Comparison of ENCODE assay signal across 12 cellular contexts in genomic region chr20:53077373-53078205, GRCh38.
DNase-seq lines count a peak whose midpoint lies in the region; ATAC-seq and TF ChIP-seq lines count a peak whose summit lies in the region.
"Had no signal": no experiment of that assay in that cellular context is flagged by ENCODE, and none has a peak within 500 bp of the region (broad histone marks: within the 10 kb centered on the region; RNA-seq: fewer than 3 reads in every experiment).

No MANE protein-coding gene starts in this region.

- no peak overlapping the region for H3K4me2 ChIP-seq in hepatocyte

- H4K20me1 ChIP-seq in hepatocyte (ENCODE audit: insufficient read depth, poor library complexity, severe bottlenecking), result no peaks in the 10 kb centered on the region

- no peaks in the 10 kb centered on the region for H3K27me3 ChIP-seq in hepatocyte
- H3K27me3 ChIP-seq: Peyer's patch had no signal

- H3K4me3 ChIP-seq in hepatocyte, result no peak overlapping the region
- H3K4me3 ChIP-seq: Peyer's patch had no signal

- in situ Hi-C loops in ACHN (cut with HindIII; ENCODE audit: low pct_ligation_motif_present, low pct_unique_long_range_greater_than_20kb, low sequenced_read_pairs), result no loop called here

- no peaks in the 10 kb centered on the region for H3K36me3 ChIP-seq in hepatocyte (replicated peaks; ENCODE audit: insufficient read depth, low read depth)
- H3K36me3 ChIP-seq: Peyer's patch had no signal

- no peak overlapping the region for H3K27ac Mint-ChIP-seq in activated T-cell treated with anti-CD3 and anti-CD28 coated beads, Interleukin-2, amount 50 U/mL, for 24 hours
- H3K27ac Mint-ChIP-seq in activated T-helper 17 cell treated with anti-CD3 and anti-CD28 coated beads, Interleukin-2, amount 50 U/mL, for 72 hours, result no peak overlapping the region
- H3K27ac Mint-ChIP-seq in stimulated activated naive B cell treated with anti-CD40 and anti-IgM and Interleukin-4, amounts not matched to agents 10 μg/mL and 1 μg/mL and 100 μg/mL, for 72 hours, result no peak overlapping the region

- no peaks in the 10 kb centered on the region for H3K9me3 Mint-ChIP-seq in activated T-cell treated with anti-CD3 and anti-CD28 coated beads, Interleukin-2, amount 50 U/mL, for 4 hours
- H3K9me3 Mint-ChIP-seq in activated T-cell treated with anti-CD3 and anti-CD28 coated beads, Interleukin-2, amount 50 U/mL, for 24 hours, result no peaks in the 10 kb centered on the region
- peaks cover 4% of the 10 kb centered on the region for H3K9me3 Mint-ChIP-seq in activated T-helper 17 cell treated with anti-CD3 and anti-CD28 coated beads, Interleukin-2, amount 50 U/mL, for 72 hours
- peaks cover 0 to 7% of the 10 kb centered on the region in 2 donors for H3K9me3 Mint-ChIP-seq in stimulated activated naive B cell treated with anti-CD40 and anti-IgM and Interleukin-4, amounts not matched to agents 10 μg/mL and 1 μg/mL and 100 μg/mL, for 72 hours

- no peaks in the 10 kb centered on the region for H3K79me2 ChIP-seq in hepatocyte

- no peak for TF ChIP-seq CTCF in hepatocyte (IDR thresholded peaks at IDR 0.05; ENCODE audit: poor library complexity)

- H3K4me1 Mint-ChIP-seq in activated T-cell treated with anti-CD3 and anti-CD28 coated beads, Interleukin-2, amount 50 U/mL, for 4 hours (ENCODE audit: low read depth), result peaks cover 41% of the 10 kb centered on the region
- peaks cover 27% of the 10 kb centered on the region for H3K4me1 Mint-ChIP-seq in activated T-cell treated with anti-CD3 and anti-CD28 coated beads, Interleukin-2, amount 50 U/mL, for 24 hours (ENCODE audit: low read depth)
- H3K4me1 Mint-ChIP-seq in activated T-helper 17 cell treated with anti-CD3 and anti-CD28 coated beads, Interleukin-2, amount 50 U/mL, for 72 hours, result peaks cover 21% of the 10 kb centered on the region
- H3K4me1 Mint-ChIP-seq in stimulated activated naive B cell treated with anti-CD40 and anti-IgM and Interleukin-4, amounts not matched to agents 10 μg/mL and 1 μg/mL and 100 μg/mL, for 72 hours, result no peaks in the 10 kb centered on the region

- no peaks in the 10 kb centered on the region for H3K27me3 Mint-ChIP-seq in activated T-cell treated with anti-CD3 and anti-CD28 coated beads, Interleukin-2, amount 50 U/mL, for 4 hours (ENCODE audit: low read depth)
- peaks cover 7% of the 10 kb centered on the region for H3K27me3 Mint-ChIP-seq in activated T-cell treated with anti-CD3 and anti-CD28 coated beads, Interleukin-2, amount 50 U/mL, for 24 hours
- peaks cover 6% of the 10 kb centered on the region for H3K27me3 Mint-ChIP-seq in activated T-helper 17 cell treated with anti-CD3 and anti-CD28 coated beads, Interleukin-2, amount 50 U/mL, for 72 hours
- peaks cover 9% of the 10 kb centered on the region in 2 donors for H3K27me3 Mint-ChIP-seq in stimulated activated naive B cell treated with anti-CD40 and anti-IgM and Interleukin-4, amounts not matched to agents 10 μg/mL and 1 μg/mL and 100 μg/mL, for 72 hours

- no peak overlapping the region for H2AFZ ChIP-seq in hepatocyte

- no peaks in the 10 kb centered on the region for H3K36me3 Mint-ChIP-seq in activated T-cell treated with anti-CD3 and anti-CD28 coated beads, Interleukin-2, amount 50 U/mL, for 4 hours (ENCODE audit: insufficient read depth)
- H3K36me3 Mint-ChIP-seq in activated T-cell treated with anti-CD3 and anti-CD28 coated beads, Interleukin-2, amount 50 U/mL, for 24 hours (ENCODE audit: low read depth), result peaks cover 7% of the 10 kb centered on the region
- peaks cover 11% of the 10 kb centered on the region for H3K36me3 Mint-ChIP-seq in activated T-helper 17 cell treated with anti-CD3 and anti-CD28 coated beads, Interleukin-2, amount 50 U/mL, for 72 hours (ENCODE audit: low read depth)
- no peaks in the 10 kb centered on the region for H3K36me3 Mint-ChIP-seq in stimulated activated naive B cell treated with anti-CD40 and anti-IgM and Interleukin-4, amounts not matched to agents 10 μg/mL and 1 μg/mL and 100 μg/mL, for 72 hours

- peaks cover 11% of the 10 kb centered on the region for H3K4me1 ChIP-seq in hepatocyte (ENCODE audit: insufficient read depth)
- H3K4me1 ChIP-seq: Peyer's patch had no signal

- no peak for DNase-seq in activated T-cell treated with anti-CD3 and anti-CD28 coated beads, Interleukin-2, amount 50 U/mL, for 4 hours
- DNase-seq in activated T-cell treated with anti-CD3 and anti-CD28 coated beads, Interleukin-2, amount 50 U/mL, for 24 hours, result no peak
- DNase-seq in hepatocyte (ENCODE audit: low spot score), result peak; percentile 54
- DNase-seq in stimulated activated naive B cell treated with anti-CD40 and anti-IgM and Interleukin-4, amounts not matched to agents 10 μg/mL and 1 μg/mL and 100 μg/mL, for 72 hours, result no peak
- no peak for DNase-seq in ACHN
- no peak for DNase-seq in mesenteric fat pad (ENCODE audit: low spot score)
- DNase-seq in SIG-M5 treated with dmso at 0.1 percent for 504 hours (lab: John Stamatoyannopoulos, UW; ENCODE audit: unreplicated experiment), result no peak
- DNase-seq: activated CD8-positive, alpha-beta memory T cell treated with anti-CD3 and anti-CD28 coated beads for 24 hours; AML-193; islet precursor cell; Peyer's patch had no signal

- peak; percentile 85 to 87 for ATAC-seq in activated T-cell treated with anti-CD3 and anti-CD28 coated beads, Interleukin-2, amount 50 U/mL, for 4 hours
- ATAC-seq in activated T-helper 17 cell treated with anti-CD3 and anti-CD28 coated beads, Interleukin-2, amount 50 U/mL, for 72 hours (replicated peaks), result peak; percentile 82
- peak; percentile 55 to 64 for ATAC-seq in stimulated activated naive B cell treated with anti-CD40 and anti-IgM and Interleukin-4, amounts not matched to agents 10 μg/mL and 1 μg/mL and 100 μg/mL, for 72 hours (replicated peaks)

- no peaks in the 10 kb centered on the region for H3K9me3 ChIP-seq in hepatocyte (ENCODE audit: low read depth)
- H3K9me3 ChIP-seq: Peyer's patch had no signal

- H3K9me2 ChIP-seq in hepatocyte (replicated peaks; ENCODE audit: insufficient read depth), result no peaks in the 10 kb centered on the region

- no peak overlapping the region for H3K4me3 Mint-ChIP-seq in activated T-cell treated with anti-CD3 and anti-CD28 coated beads, Interleukin-2, amount 50 U/mL, for 4 hours
- H3K4me3 Mint-ChIP-seq in activated T-cell treated with anti-CD3 and anti-CD28 coated beads, Interleukin-2, amount 50 U/mL, for 24 hours, result no peak overlapping the region
- no peak overlapping the region for H3K4me3 Mint-ChIP-seq in activated T-helper 17 cell treated with anti-CD3 and anti-CD28 coated beads, Interleukin-2, amount 50 U/mL, for 72 hours
- H3K4me3 Mint-ChIP-seq in stimulated activated naive B cell treated with anti-CD40 and anti-IgM and Interleukin-4, amounts not matched to agents 10 μg/mL and 1 μg/mL and 100 μg/mL, for 72 hours, result no peak overlapping the region

- 78% methylated on average over 8 of the region's 8 CpGs for WGBS in hepatocyte (ENCODE audit: low lambda C conversion rate, missing lambda C conversion rate)

- peak overlapping the region; percentile 62 for H3K27ac ChIP-seq in hepatocyte
- H3K27ac ChIP-seq: Peyer's patch had no signal
